In genomic region chr2:216056739-216057138, GRCh38 we compare ENCODE assay signal across 10 cellular contexts. TPM values are rescaled to one million over a fixed set of nuclear protein-coding genes. Genes with fewer than 3 reads are reported as not detected.
A peak's percentile ranks its signal among the peaks of the same experiment; 100 is the strongest.
DNase-seq lines count a peak whose midpoint lies in the region; ATAC-seq and TF ChIP-seq lines count a peak whose summit lies in the region.
"Had no signal": no experiment of that assay in that cellular context is flagged by ENCODE, and none has a peak within 500 bp of the region (broad histone marks: within the 10 kb centered on the region; RNA-seq: fewer than 3 reads in every experiment).

No MANE protein-coding gene starts in this region.

- no peaks in the 10 kb centered on the region for H3K27me3 ChIP-seq in hepatocyte

- H3K27ac ChIP-seq in hepatocyte: peak overlapping the region; percentile 65
- H3K27ac ChIP-seq: parathyroid adenoma had no signal

- DNase-seq in hepatocyte (ENCODE audit: low spot score): peak; percentile 18
- DNase-seq in NK-92 treated with Interleukin-12 subunit alpha and Interleukin-12 subunit beta, amount 100 ng/mL, for 24 hours (lab: John Stamatoyannopoulos, UW): no peak
- DNase-seq in KG1 (lab: John Stamatoyannopoulos, UW): no peak
- no peak for DNase-seq in CD1c-positive myeloid dendritic cell (ENCODE audit: extremely low spot score)
- DNase-seq: DMS79 treated with DMSO at 0.1 percent for 48 hours had no signal

- ATAC-seq in GM19463 (IDR thresholded peaks at IDR 0.05; ENCODE audit: unreplicated experiment) (peak; percentile 26), HG03196 (IDR thresholded peaks at IDR 0.05; ENCODE audit: unreplicated experiment) (peak; percentile 35), esophagus mucosa (no peak)

- H3K9me2 ChIP-seq in hepatocyte (replicated peaks; ENCODE audit: insufficient read depth): no peaks in the 10 kb centered on the region

- no peaks in the 10 kb centered on the region for H3K9me3 ChIP-seq in hepatocyte (ENCODE audit: low read depth)

- no peaks in the 10 kb centered on the region for H4K20me1 ChIP-seq in hepatocyte (ENCODE audit: insufficient read depth, poor library complexity, severe bottlenecking)

- no peaks in the 10 kb centered on the region for H3K36me3 ChIP-seq in hepatocyte (replicated peaks; ENCODE audit: insufficient read depth, low read depth)

- WGBS in hepatocyte (ENCODE audit: low lambda C conversion rate, missing lambda C conversion rate): 76% methylated on average over 3 of the region's 3 CpGs

- H3K4me3 ChIP-seq in GM08714 (ENCODE audit: low read length) (peak overlapping the region; percentile 38; the same call in 1 of the 2 replicates), hepatocyte (no peak overlapping the region)

- no peak for TF ChIP-seq CTCF in hepatocyte (IDR thresholded peaks at IDR 0.05; ENCODE audit: poor library complexity)

- H3K4me2 ChIP-seq in hepatocyte: peak overlapping the region; percentile 67

- no peaks in the 10 kb centered on the region for H3K79me2 ChIP-seq in hepatocyte
- H3K79me2 ChIP-seq: parathyroid adenoma had no signal

- H2AFZ ChIP-seq in hepatocyte: no peak overlapping the region
- H2AFZ ChIP-seq: parathyroid adenoma had no signal

- peaks cover 4% of the 10 kb centered on the region for H3K4me1 ChIP-seq in hepatocyte (ENCODE audit: insufficient read depth)
- H3K4me1 ChIP-seq: parathyroid adenoma had no signal

RNA-seq across cellular contexts. Expression of gene PECR, which starts 24.9 kb away (rescaled TPM):
- total RNA-seq in hepatocyte (24.6 and 32.4 TPM in 2 replicates), esophagus mucosa (3.1 TPM)
- 13.8 and 17.4 TPM in 2 replicates for polyA plus RNA-seq in hepatocyte

RNA-seq across cellular contexts. Expression of gene TMEM169, which starts 25.0 kb away (rescaled TPM):
- total RNA-seq in hepatocyte (1.1 and 1.8 TPM in 2 replicates), esophagus mucosa (0.04 TPM)
- polyA plus RNA-seq in hepatocyte: 0.91 and 0.97 TPM in 2 replicates

RNA-seq across cellular contexts. Expression of gene MREG, which starts 43.4 kb away (rescaled TPM):
- 10.1 and 12.9 TPM in 2 replicates for total RNA-seq in hepatocyte
- 5.6 and 7.1 TPM in 2 replicates for polyA plus RNA-seq in hepatocyte
- 61.9 TPM for total RNA-seq in esophagus mucosa

RNA-seq across cellular contexts. Expression of gene XRCC5, which starts 52.4 kb away (rescaled TPM):
- total RNA-seq in hepatocyte (191 and 208 TPM in 2 replicates), esophagus mucosa (198 TPM)
- polyA plus RNA-seq in hepatocyte: 157 and 181 TPM in 2 replicates
